Comparison of ENCODE assay signal across 1 cellular context in genomic region chr2:3287896-3288295, GRCh38.
TF ChIP-seq lines count a peak whose summit lies in the region.

No MANE protein-coding gene starts in this region.

TF ChIP-seq in HepG2, 621 proteins besides CTCF, POLR2A, EP300 and RAD21 (continued from another document):
- TF ChIP-seq, protein P1, sequence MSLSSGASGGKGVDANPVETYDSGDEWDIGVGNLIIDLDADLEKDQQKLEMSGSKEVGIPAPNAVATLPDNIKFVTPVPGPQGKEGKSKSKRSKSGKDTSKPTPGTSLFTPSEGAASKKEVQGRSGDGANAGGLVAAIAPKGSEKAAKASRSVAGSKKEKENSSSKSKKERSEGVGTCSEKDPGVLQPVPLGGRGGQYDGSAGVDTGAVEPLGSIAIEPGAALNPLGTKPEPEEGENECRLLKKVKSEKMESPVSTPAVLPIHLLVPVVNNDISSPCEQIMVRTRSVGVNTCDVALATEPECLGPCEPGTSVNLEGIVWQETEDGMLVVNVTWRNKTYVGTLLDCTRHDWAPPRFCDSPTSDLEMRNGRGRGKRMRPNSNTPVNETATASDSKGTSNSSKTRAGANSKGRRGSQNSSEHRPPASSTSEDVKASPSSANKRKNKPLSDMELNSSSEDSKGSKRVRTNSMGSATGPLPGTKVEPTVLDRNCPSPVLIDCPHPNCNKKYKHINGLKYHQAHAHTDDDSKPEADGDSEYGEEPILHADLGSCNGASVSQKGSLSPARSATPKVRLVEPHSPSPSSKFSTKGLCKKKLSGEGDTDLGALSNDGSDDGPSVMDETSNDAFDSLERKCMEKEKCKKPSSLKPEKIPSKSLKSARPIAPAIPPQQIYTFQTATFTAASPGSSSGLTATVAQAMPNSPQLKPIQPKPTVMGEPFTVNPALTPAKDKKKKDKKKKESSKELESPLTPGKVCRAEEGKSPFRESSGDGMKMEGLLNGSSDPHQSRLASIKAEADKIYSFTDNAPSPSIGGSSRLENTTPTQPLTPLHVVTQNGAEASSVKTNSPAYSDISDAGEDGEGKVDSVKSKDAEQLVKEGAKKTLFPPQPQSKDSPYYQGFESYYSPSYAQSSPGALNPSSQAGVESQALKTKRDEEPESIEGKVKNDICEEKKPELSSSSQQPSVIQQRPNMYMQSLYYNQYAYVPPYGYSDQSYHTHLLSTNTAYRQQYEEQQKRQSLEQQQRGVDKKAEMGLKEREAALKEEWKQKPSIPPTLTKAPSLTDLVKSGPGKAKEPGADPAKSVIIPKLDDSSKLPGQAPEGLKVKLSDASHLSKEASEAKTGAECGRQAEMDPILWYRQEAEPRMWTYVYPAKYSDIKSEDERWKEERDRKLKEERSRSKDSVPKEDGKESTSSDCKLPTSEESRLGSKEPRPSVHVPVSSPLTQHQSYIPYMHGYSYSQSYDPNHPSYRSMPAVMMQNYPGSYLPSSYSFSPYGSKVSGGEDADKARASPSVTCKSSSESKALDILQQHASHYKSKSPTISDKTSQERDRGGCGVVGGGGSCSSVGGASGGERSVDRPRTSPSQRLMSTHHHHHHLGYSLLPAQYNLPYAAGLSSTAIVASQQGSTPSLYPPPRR (CRISPR knock-in tag; IDR thresholded peaks at IDR 0.05; ENCODE audit: borderline replicate concordance): no peak
- TF ChIP-seq ZNF282 (IDR thresholded peaks at IDR 0.05; ENCODE audit: partially characterized antibody) (no peak), ZNF20 (CRISPR knock-in tag; IDR thresholded peaks at IDR 0.05) (no peak), ZNF746 (CRISPR knock-in tag; IDR thresholded peaks at IDR 0.05) (no peak), NCOR1 (IDR thresholded peaks at IDR 0.05; ENCODE audit: borderline replicate concordance, low read length) (no peak), ZSCAN22 (CRISPR knock-in tag; IDR thresholded peaks at IDR 0.05) (no peak)
